Comparison of ENCODE assay signal across 10 cellular contexts in genomic region chr12:65491-66063, GRCh38. TPM values are rescaled to one million over a fixed set of nuclear protein-coding genes. Genes with fewer than 3 reads are reported as not detected.
DNase-seq lines count a peak whose midpoint lies in the region; TF ChIP-seq lines count a peak whose summit lies in the region.
"Not testable (repeated sequence)": the region's sequence is repeated elsewhere in the genome, so short reads cannot be mapped to it uniquely, and the experiment has no call there.
"Had no signal": no experiment of that assay in that cellular context is flagged by ENCODE, and none has a peak within 500 bp of the region (broad histone marks: within the 10 kb centered on the region; RNA-seq: fewer than 3 reads in every experiment).

No MANE protein-coding gene starts in this region.

- POLR2A ChIA-PET in AG04450 (lab: Yijun Ruan, JAX): not testable (repeated sequence)

- peak overlapping the region; percentile 34; the same call in 1 of the 2 replicates for H3K4me3 ChIP-seq in AG04450 (ENCODE audit: low read depth, low read length)
- 0 out of 2 replicates have a peak overlapping the region, but pooled peaks have one; percentile 40 for H3K4me3 ChIP-seq in HUES6 (ENCODE audit: low read depth, low read length)
- H3K4me3 ChIP-seq in endocrine pancreas (ENCODE audit: control insufficient read depth, insufficient read depth, low read length): peak overlapping the region; percentile 14
- H3K4me3 ChIP-seq in fibroblast of villous mesenchyme (ENCODE audit: low read depth, low read length); skeletal muscle cell (ENCODE audit: low read depth, low read length): not testable (repeated sequence)
- H3K4me3 ChIP-seq in mesodermal cell (ENCODE audit: extremely low read depth, insufficient read depth, low read length, poor library complexity, severe bottlenecking): peak overlapping the region; percentile 8

- DNase-seq in AG04450 (ENCODE audit: low read depth, low spot score) (peak; percentile 56), GM04503 (ENCODE audit: low read depth) (peak; percentile 26), amniotic epithelial cell (ENCODE audit: low read depth) (peak; percentile 93), fibroblast of villous mesenchyme (ENCODE audit: low read depth) (peak; percentile 47), skeletal muscle cell (ENCODE audit: low read depth) (peak; percentile 23)

- not testable (repeated sequence) for TF ChIP-seq CTCF in AG04450 (IDR thresholded peaks at IDR 0.05; ENCODE audit: low read depth, low read length); fibroblast of villous mesenchyme (IDR thresholded peaks at IDR 0.05; ENCODE audit: insufficient read depth, low read depth, low read length)

- H3K27me3 ChIP-seq in AG04450 (ENCODE audit: control insufficient read depth, insufficient read depth, low read length); endocrine pancreas (ENCODE audit: control insufficient read depth, insufficient read depth, low read length): not testable (repeated sequence)
- peaks cover 41% of the 10 kb centered on the region for H3K27me3 ChIP-seq in HUES6 (ENCODE audit: control insufficient read depth, insufficient read depth, low read length)

- H3K9ac ChIP-seq in HUES6 (ENCODE audit: low read length); endocrine pancreas (ENCODE audit: control insufficient read depth, insufficient read depth, low read length): not testable (repeated sequence)

- not testable (repeated sequence) for H3K9me3 ChIP-seq in AG04450 (ENCODE audit: control insufficient read depth, insufficient read depth, low read length); HUES6 (ENCODE audit: control insufficient read depth, insufficient read depth, low read depth, low read length); endocrine pancreas (ENCODE audit: control insufficient read depth, low read length); mesodermal cell (ENCODE audit: control insufficient read depth, low read length)

- 70% methylated on average over 2 of the region's 4 CpGs; no CpG with 5 or more reads in 1 of the 2 experiments for WGBS in mesodermal cell (ENCODE audit: insufficient coverage in 2 of 2), 2 experiments

- CTCF ChIA-PET in AG04450 (lab: Charles Lee): not testable (repeated sequence)

- peak overlapping the region; percentile 83 for H3K27ac ChIP-seq in AG04450 (ENCODE audit: low read depth, low read length)
- H3K27ac ChIP-seq in HUES6 (ENCODE audit: low read depth, low read length); mesodermal cell (ENCODE audit: low read depth, low read length, severe bottlenecking): not testable (repeated sequence)

- not testable (repeated sequence) for H3K4me1 ChIP-seq in HUES6 (ENCODE audit: control insufficient read depth, insufficient read depth, low read length); endocrine pancreas (ENCODE audit: control insufficient read depth, insufficient read depth, low read length); mesodermal cell (ENCODE audit: control insufficient read depth, insufficient read depth, low read length, poor library complexity, severe bottlenecking)

- H3K36me3 ChIP-seq in HUES6 (ENCODE audit: control insufficient read depth, insufficient read depth, low read length); endocrine pancreas (ENCODE audit: control insufficient read depth, insufficient read depth, low read length); mesodermal cell (ENCODE audit: control insufficient read depth, insufficient read depth, low read length): not testable (repeated sequence)

RNA-seq across cellular contexts. Expression of gene IQSEC3, which starts 1.0 kb away (rescaled TPM):
- polyA plus RNA-seq in AG04450 (2011; rRNA removed): 0.47 and 0.71 TPM in 2 replicates
- polyA minus RNA-seq in AG04450 (2011; rRNA and poly(A)+ RNA removed): 0.52 and 0.74 TPM in 2 replicates
- total RNA-seq in fibroblast of villous mesenchyme: under 0.01 TPM in 2 replicates
- 1.8 TPM for polyA plus RNA-seq in mesodermal cell (2013, experiment 1 of 2)
- polyA plus RNA-seq in mesodermal cell (2013, experiment 2 of 2): 0.40 TPM
- total RNA-seq: A172 had no signal
- polyA plus RNA-seq: CD4-positive, alpha-beta memory T cell had no signal

Comparison
In these comparisons a context has a peak if more than half of its experiments do, and no peak if none do; other contexts are left out.
1. DNase-seq: peak in every context shown above with its lines; median percentile 93 in amniotic epithelial cell; 56 in AG04450; 47 in fibroblast of villous mesenchyme; 26 in GM04503; 23 in skeletal muscle cell.